Comparison of ENCODE assay signal across 8 cellular contexts in the genomic region with DNA sequence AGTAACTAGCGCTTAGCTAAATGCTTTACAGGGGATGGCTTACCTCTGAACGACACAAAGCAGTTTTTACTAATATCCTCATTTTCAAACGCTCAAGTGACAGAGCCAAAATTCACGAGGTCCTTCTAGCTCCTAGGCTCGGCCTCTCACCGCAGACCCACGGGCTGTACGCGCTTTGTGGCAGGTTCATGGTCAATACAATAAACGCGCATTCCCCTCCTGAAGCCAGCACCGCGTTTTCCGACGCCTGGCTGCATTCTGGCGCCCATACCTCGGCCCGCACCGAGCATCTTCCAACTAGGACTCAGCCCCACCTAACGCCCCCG. TPM values are rescaled to one million over a fixed set of nuclear protein-coding genes. Genes with fewer than 3 reads are reported as not detected.
DNase-seq lines count a peak whose midpoint lies in the region; ATAC-seq and TF ChIP-seq lines count a peak whose summit lies in the region.

No MANE protein-coding gene starts in this region.

- no peaks in the 10 kb centered on the region for H3K9me3 ChIP-seq in adrenal gland (replicated peaks in 1 of 3)
- no peaks in the 10 kb centered on the region for H3K9me3 ChIP-seq in right lobe of liver

- H3K4me1 ChIP-seq in adrenal gland (replicated peaks in 1 of 2) (peaks cover 8 to 18% of the 10 kb centered on the region in 2 donors), right lobe of liver (peaks cover 0 to 6% (median 3%) of the 10 kb centered on the region in 4 donors)

- H3K27ac ChIP-seq in C4-2B (peak overlapping the region; percentile 73), adrenal gland (peak overlapping the region in 4 of 5 donors; percentile 61 to 87 (median 78)), right lobe of liver (peak overlapping the region; percentile 0 to 55 (median 50))

- peaks cover 0 to 32% of the 10 kb centered on the region in 2 donors for H3K36me3 ChIP-seq in adrenal gland (replicated peaks in 1 of 2)
- H3K36me3 ChIP-seq in right lobe of liver = peaks cover 0 to 30% (median 2%) of the 10 kb centered on the region in 4 donors

- TF ChIP-seq POLR2A in adrenal gland (IDR thresholded peaks at IDR 0.05) (no peak), right lobe of liver (IDR thresholded peaks at IDR 0.05) (no peak)

- H3K27me3 ChIP-seq in adrenal gland (no peaks in the 10 kb centered on the region), right lobe of liver (no peaks in the 10 kb centered on the region)

- intact Hi-C loops in adrenal gland (cut with DNase I) (no loop called here), right lobe of liver (cut with DNase I) (no loop called here)

- H3K4me3 ChIP-seq in HFF-Myc (replicated peaks; ENCODE audit: low read depth, low read length) (peak overlapping the region; percentile 61), adrenal gland (peak overlapping the region; percentile 27 to 81 (median 73)), right lobe of liver (peak overlapping the region; percentile 63 to 79 (median 75))

- ATAC-seq in right lobe of liver = peak in 1 of 4 donors; percentile 56
- ATAC-seq in HG02981 (IDR thresholded peaks at IDR 0.05; ENCODE audit: unreplicated experiment) = no peak
- no peak for ATAC-seq in HG03175 (IDR thresholded peaks at IDR 0.05; ENCODE audit: unreplicated experiment)
- ATAC-seq in GM21381 (IDR thresholded peaks at IDR 0.05; ENCODE audit: unreplicated experiment) = no peak

- WGBS in adrenal gland, 4 donors = 2 to 4% (median 3%) methylated on average over 9 to 21 of the region's 21 CpGs
- 4% methylated on average over 14 of the region's 21 CpGs for WGBS in right lobe of liver (ENCODE audit: insufficient coverage, low coverage, low lambda C conversion rate, missing lambda C conversion rate)

- TF ChIP-seq CTCF in C4-2B (conservative IDR thresholded peaks at IDR 0.05) (no peak), HFF-Myc (IDR thresholded peaks at IDR 0.05; ENCODE audit: low read depth, low read length, missing control alignments) (no peak), adrenal gland (IDR thresholded peaks at IDR 0.05) (no peak), right lobe of liver (IDR thresholded peaks at IDR 0.05) (no peak)

- DNase-seq in HFF-Myc (ENCODE audit: extremely low read depth, low read depth) = no peak
- peak in 1 of 7 donors; percentile 48 for DNase-seq in adrenal gland
- no peak for DNase-seq in right lobe of liver
- DNase-seq in ureter (ENCODE audit: low spot score) = peak; percentile 45

RNA-seq across cellular contexts. Expression of a gene that starts 0.4 kb away (rescaled TPM):
- total RNA-seq in adrenal gland (10 to 100 TPM in 6 of 8 donors, 1 to 10 TPM in 2; 6.7 to 20.0 (median 16.4) TPM), right lobe of liver (1 to 10 TPM; 2.5 to 5.4 (median 4.8) TPM), ureter (21.3 TPM)
- 10 to 100 TPM in 1 of 3 donors, 1 to 10 TPM in 2; 4.9 to 16.9 (median 6.3) TPM for polyA plus RNA-seq in adrenal gland
